In genomic region chr3:191566469-191566868, GRCh38 we compare ENCODE assay signal across 22 cellular contexts.
A peak's percentile ranks its signal among the peaks of the same experiment; 100 is the strongest.
DNase-seq lines count a peak whose midpoint lies in the region; ATAC-seq, FAIRE-seq and TF ChIP-seq lines count a peak whose summit lies in the region.
"Had no signal": no experiment of that assay in that cellular context is flagged by ENCODE, and none has a peak within 500 bp of the region (broad histone marks: within the 10 kb centered on the region; RNA-seq: fewer than 3 reads in every experiment).

No MANE protein-coding gene starts in this region.

- H2BK120ac ChIP-seq in mesenchymal stem cell (ENCODE audit: low read depth, low read length): no peak overlapping the region

- no peak overlapping the region for H2AFZ ChIP-seq in mesenchymal stem cell (ENCODE audit: low read depth, low read length)

- no peak overlapping the region for H2BK5ac ChIP-seq in mesenchymal stem cell (ENCODE audit: low read depth, low read length, poor library complexity, severe bottlenecking)

- H3K4me1 ChIP-seq in mesenchymal stem cell (ENCODE audit: control insufficient read depth, insufficient read depth, low read depth, low read length): peaks cover 1% of the 10 kb centered on the region
- H3K4me1 ChIP-seq in small intestine (ENCODE audit: control insufficient read depth in 2 of 2, insufficient read depth in 1 of 2, low read depth in 1 of 2, low read length in 1 of 2): no peaks in the 10 kb centered on the region
- H3K4me1 ChIP-seq: BLaER1 treated with 17β-estradiol and CSF1 and Interleukin-3, amounts not matched to agents 10 nM and 100 nM had no signal

- H4K91ac ChIP-seq in mesenchymal stem cell (ENCODE audit: low read length): no peak overlapping the region

- TF ChIP-seq CTCF in bronchial epithelial cell (IDR thresholded peaks at IDR 0.05; ENCODE audit: insufficient read depth, low read length, severe bottlenecking): no peak

- no peak overlapping the region for H3K4ac ChIP-seq in mesenchymal stem cell (ENCODE audit: low read depth in 1 of 2, low read length in 2 of 2)

- H2AK5ac ChIP-seq in mesenchymal stem cell (ENCODE audit: low read length, severe bottlenecking): no peak overlapping the region

- H3K27ac ChIP-seq in mesenchymal stem cell (ENCODE audit: low read length, poor library complexity, severe bottlenecking): no peak overlapping the region
- no peak overlapping the region for H3K27ac ChIP-seq in small intestine (ENCODE audit: low read depth in 1 of 2, low read length in 1 of 2)
- H3K27ac ChIP-seq: BLaER1 treated with 17β-estradiol and CSF1 and Interleukin-3, amounts not matched to agents 10 nM and 100 nM; KMS-11; SK-N-MC had no signal

- no peaks in the 10 kb centered on the region for H3K27me3 ChIP-seq in bronchial epithelial cell (ENCODE audit: control insufficient read depth, insufficient read depth, low read length)
- H3K27me3 ChIP-seq in mesenchymal stem cell (ENCODE audit: control insufficient read depth in 1 of 2, insufficient read depth in 1 of 2, low read length in 2 of 2): no peaks in the 10 kb centered on the region
- H3K27me3 ChIP-seq in small intestine (ENCODE audit: control insufficient read depth in 2 of 2, insufficient read depth in 2 of 2, low read length in 2 of 2): no peaks in the 10 kb centered on the region
- H3K27me3 ChIP-seq: BLaER1 treated with 17β-estradiol and CSF1 and Interleukin-3, amounts not matched to agents 10 nM and 100 nM; MG63 had no signal

- H4K8ac ChIP-seq in mesenchymal stem cell (ENCODE audit: low read length): no peak overlapping the region

- no peak overlapping the region for H3K18ac ChIP-seq in mesenchymal stem cell (ENCODE audit: low read depth in 1 of 2, low read length in 2 of 2)

- no peak for FAIRE-seq in bronchial epithelial cell (lab: Jason Lieb, UNC)
- no peak for FAIRE-seq in small intestine (lab: Jason Lieb, UNC)
- FAIRE-seq: GM12878, GM18507 had no signal

- ATAC-seq in GM19397 (IDR thresholded peaks at IDR 0.05; ENCODE audit: unreplicated experiment): no peak
- ATAC-seq: GM12878, PC-3, Right ventricle myocardium inferior had no signal

- H3K23ac ChIP-seq in mesenchymal stem cell (ENCODE audit: low read length in 2 of 2): no peak overlapping the region

- 63% methylated on average over 1 of the region's 1 CpG for WGBS in mesenchymal stem cell
- 77 to 93% (median 81%) methylated on average over 1 of the region's 1 CpG for WGBS in small intestine, 3 donors

- no peak overlapping the region for H2BK12ac ChIP-seq in mesenchymal stem cell (ENCODE audit: low read length in 2 of 2)

- DNase-seq in GM04504 (ENCODE audit: low read depth): peak; percentile 7
- peak; percentile 32 for DNase-seq in NCI-H226
- DNase-seq in bronchial epithelial cell (ENCODE audit: low read depth): peak; percentile 60
- DNase-seq in mesenchymal stem cell: peak; percentile 1
- no peak for DNase-seq in UCSD-AML1 (lab: John Stamatoyannopoulos, UW; ENCODE audit: unreplicated experiment)
- DNase-seq in small intestine: no peak
- DNase-seq in G401 (ENCODE audit: low spot score): no peak
- DNase-seq: DMS 273 treated with DMSO at 0.1 percent for 48 hours, MG63, NCI-H1105, NCI-H1694 treated with DMSO at 0.1 percent for 48 hours, NCI-H446, NCI-H748 treated with DMSO at 0.1 percent for 48 hours, PC-3 had no signal

- H3K36me3 ChIP-seq in bronchial epithelial cell (ENCODE audit: control insufficient read depth, insufficient read depth, low read length) (no peaks in the 10 kb centered on the region), mesenchymal stem cell (ENCODE audit: control insufficient read depth in 1 of 2, insufficient read depth in 2 of 2, low read depth in 1 of 2, low read length in 2 of 2) (no peaks in the 10 kb centered on the region), small intestine (ENCODE audit: control insufficient read depth in 2 of 2, insufficient read depth in 2 of 2, low read length in 2 of 2) (no peaks in the 10 kb centered on the region)
- H3K36me3 ChIP-seq: BLaER1 treated with 17β-estradiol and CSF1 and Interleukin-3, amounts not matched to agents 10 nM and 100 nM; HAP-1; MG63 had no signal

- H3K9me3 ChIP-seq in mesenchymal stem cell (ENCODE audit: control insufficient read depth, low read length) (peaks cover 4% of the 10 kb centered on the region), small intestine (ENCODE audit: control insufficient read depth, low read depth) (no peaks in the 10 kb centered on the region)
- H3K9me3 ChIP-seq: BLaER1 treated with 17β-estradiol and CSF1 and Interleukin-3, amounts not matched to agents 10 nM and 100 nM; HAP-1; MG63 had no signal

- no peak overlapping the region for H2BK15ac ChIP-seq in mesenchymal stem cell (ENCODE audit: low read depth, poor library complexity, severe bottlenecking)

- in situ Hi-C loops in G401 (cut with HindIII; ENCODE audit: low sequenced_read_pairs): no loop called here

- no peak overlapping the region for H3K4me2 ChIP-seq in mesenchymal stem cell (ENCODE audit: low read length, poor library complexity, severe bottlenecking)
- H3K4me2 ChIP-seq: BLaER1 treated with 17β-estradiol and CSF1 and Interleukin-3, amounts not matched to agents 10 nM and 100 nM; KMS-11 had no signal

- H3K4me3 ChIP-seq in bronchial epithelial cell (ENCODE audit: low read depth, low read length): no peak overlapping the region
- no peak overlapping the region for H3K4me3 ChIP-seq in mesenchymal stem cell (ENCODE audit: insufficient read depth in 1 of 2, low read depth in 1 of 2, low read length in 2 of 2)
- H3K4me3 ChIP-seq in small intestine (ENCODE audit: low read depth in 1 of 2, low read length in 2 of 2): no peak overlapping the region
- H3K4me3 ChIP-seq: BLaER1 treated with 17β-estradiol and CSF1 and Interleukin-3, amounts not matched to agents 10 nM and 100 nM; GM12878; HAP-1; MG63; SK-N-MC had no signal

- no peaks in the 10 kb centered on the region for H3K79me1 ChIP-seq in mesenchymal stem cell (replicated peaks; ENCODE audit: low read length, poor library complexity, severe bottlenecking)

- H3K9ac ChIP-seq in mesenchymal stem cell (ENCODE audit: low read length): no peak overlapping the region
- H3K9ac ChIP-seq: BLaER1 treated with 17β-estradiol and CSF1 and Interleukin-3, amounts not matched to agents 10 nM and 100 nM; KMS-11 had no signal

- no peak overlapping the region for H3K14ac ChIP-seq in mesenchymal stem cell (ENCODE audit: low read length in 2 of 2)

Comparison
In these comparisons a context has a peak if more than half of its experiments do, and no peak if none do; other contexts are left out.
1. DNase-seq: peak in GM04504 (single experiment), NCI-H226 (single experiment), bronchial epithelial cell (single experiment) and mesenchymal stem cell (single experiment); none in UCSD-AML1 (single experiment), small intestine (single experiment) and G401 (single experiment).